In the genomic region with DNA sequence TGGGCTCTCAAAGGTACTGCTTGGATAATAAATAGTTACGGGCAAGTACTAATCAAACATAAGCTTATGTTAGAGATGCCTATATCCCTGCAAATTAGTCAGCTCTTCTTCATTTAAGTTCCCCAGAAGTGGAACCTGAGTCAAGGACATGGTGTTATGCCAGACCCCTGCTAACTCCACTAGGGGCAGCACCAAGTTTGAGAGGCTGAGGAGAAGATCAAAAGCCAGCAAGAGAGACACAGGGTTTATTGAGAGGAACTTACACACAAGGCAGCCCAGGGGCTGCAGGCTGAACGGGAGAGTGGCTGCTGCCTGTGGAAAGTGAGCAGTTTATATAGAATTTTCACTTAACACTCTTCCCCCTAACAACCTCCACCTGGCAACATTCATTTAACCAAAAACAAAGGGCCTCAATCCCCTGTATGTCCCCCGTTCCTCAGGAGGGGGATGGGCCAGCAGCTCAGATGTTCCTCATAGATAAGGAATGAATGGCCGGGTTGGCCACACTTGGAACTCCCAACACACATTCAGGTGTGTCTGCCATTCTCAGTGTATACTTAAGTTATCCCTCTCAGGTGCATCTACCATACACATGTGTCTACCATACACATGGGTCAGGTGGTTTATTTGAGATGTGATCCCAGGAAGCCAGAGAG, we compare ENCODE assay signal across 9 cellular contexts.
DNase-seq lines count a peak whose midpoint lies in the region; ATAC-seq and TF ChIP-seq lines count a peak whose summit lies in the region.
"Had no signal": no experiment of that assay in that cellular context is flagged by ENCODE, and none has a peak within 500 bp of the region (broad histone marks: within the 10 kb centered on the region; RNA-seq: fewer than 3 reads in every experiment).

No MANE protein-coding gene starts in this region.

- no peaks in the 10 kb centered on the region for H3K4me1 Mint-ChIP-seq in effector memory CD8-positive, alpha-beta T cell (ENCODE audit: low read depth in 2 of 2)

- no peaks in the 10 kb centered on the region for H3K4me1 ChIP-seq in Peyer's patch

- TF ChIP-seq CTCF in AG10803 (conservative IDR thresholded peaks at IDR 0.05; ENCODE audit: low read length), result peak; percentile 71
- no peak for TF ChIP-seq CTCF in Peyer's patch (IDR thresholded peaks at IDR 0.05)

- H3K27ac ChIP-seq in Peyer's patch, result peak overlapping the region in 3 of 4 donors; percentile 45 to 57 (median 46)

- H3K36me3 ChIP-seq in Peyer's patch, result no peaks in the 10 kb centered on the region

- peaks cover 15 to 20% of the 10 kb centered on the region in 2 donors for H3K27me3 Mint-ChIP-seq in effector memory CD8-positive, alpha-beta T cell

- H3K4me3 Mint-ChIP-seq in effector memory CD8-positive, alpha-beta T cell, result no peak overlapping the region

- no peaks in the 10 kb centered on the region for H3K9me3 ChIP-seq in Peyer's patch

- H3K27me3 ChIP-seq in Peyer's patch, result no peaks in the 10 kb centered on the region

- peak; percentile 77 for ATAC-seq in GM21526 (IDR thresholded peaks at IDR 0.05; ENCODE audit: low FRiP score, unreplicated experiment)
- ATAC-seq in effector memory CD8-positive, alpha-beta T cell (replicated peaks), result no peak

- DNase-seq in AG10803 (ENCODE audit: low read depth) (peak; percentile 63), Peyer's patch (no peak), hepatic stellate cell (ENCODE audit: low spot score) (peak; percentile 24), inferior parietal cortex (ENCODE audit: extremely low spot score) (no peak)
- DNase-seq in effector memory CD8-positive, alpha-beta T cell, result no peak
- DNase-seq in activated CD4-positive, alpha-beta T cell treated with anti-CD3 and anti-CD28 coated beads for 1 hour, result no peak
- no peak for DNase-seq in stimulated activated CD4-positive, alpha-beta T cell treated with anti-CD3 and anti-CD28 coated beads, Interleukin-2, amount 100 ng/mL, for 24 hours

- H3K27ac Mint-ChIP-seq in effector memory CD8-positive, alpha-beta T cell, result no peak overlapping the region

- TF ChIP-seq POLR2A in Peyer's patch (IDR thresholded peaks at IDR 0.05), result no peak

- no peaks in the 10 kb centered on the region for H3K9me3 Mint-ChIP-seq in effector memory CD8-positive, alpha-beta T cell

- H3K36me3 Mint-ChIP-seq in effector memory CD8-positive, alpha-beta T cell (ENCODE audit: insufficient read depth), result no peaks in the 10 kb centered on the region

- H3K4me3 ChIP-seq in AG10803 (ENCODE audit: low read length) (no peak overlapping the region; the same call in 1 of the 2 replicates), Peyer's patch (no peak overlapping the region)
- H3K4me3 ChIP-seq: skin epidermis had no signal

Comparison
In these comparisons a context has a peak if more than half of its experiments do, and no peak if none do; other contexts are left out.
1. DNase-seq: peak in AG10803 (single experiment) and hepatic stellate cell (single experiment); none in Peyer's patch (0 of 3), effector memory CD8-positive, alpha-beta T cell (0 of 3), activated CD4-positive, alpha-beta T cell treated with anti-CD3 and anti-CD28 coated beads for 1 hour (single experiment), inferior parietal cortex (single experiment) and stimulated activated CD4-positive, alpha-beta T cell treated with anti-CD3 and anti-CD28 coated beads, Interleukin-2, amount 100 ng/mL, for 24 hours (0 of 2).